ENCODE assay signal across 8 cellular contexts in the genomic region with DNA sequence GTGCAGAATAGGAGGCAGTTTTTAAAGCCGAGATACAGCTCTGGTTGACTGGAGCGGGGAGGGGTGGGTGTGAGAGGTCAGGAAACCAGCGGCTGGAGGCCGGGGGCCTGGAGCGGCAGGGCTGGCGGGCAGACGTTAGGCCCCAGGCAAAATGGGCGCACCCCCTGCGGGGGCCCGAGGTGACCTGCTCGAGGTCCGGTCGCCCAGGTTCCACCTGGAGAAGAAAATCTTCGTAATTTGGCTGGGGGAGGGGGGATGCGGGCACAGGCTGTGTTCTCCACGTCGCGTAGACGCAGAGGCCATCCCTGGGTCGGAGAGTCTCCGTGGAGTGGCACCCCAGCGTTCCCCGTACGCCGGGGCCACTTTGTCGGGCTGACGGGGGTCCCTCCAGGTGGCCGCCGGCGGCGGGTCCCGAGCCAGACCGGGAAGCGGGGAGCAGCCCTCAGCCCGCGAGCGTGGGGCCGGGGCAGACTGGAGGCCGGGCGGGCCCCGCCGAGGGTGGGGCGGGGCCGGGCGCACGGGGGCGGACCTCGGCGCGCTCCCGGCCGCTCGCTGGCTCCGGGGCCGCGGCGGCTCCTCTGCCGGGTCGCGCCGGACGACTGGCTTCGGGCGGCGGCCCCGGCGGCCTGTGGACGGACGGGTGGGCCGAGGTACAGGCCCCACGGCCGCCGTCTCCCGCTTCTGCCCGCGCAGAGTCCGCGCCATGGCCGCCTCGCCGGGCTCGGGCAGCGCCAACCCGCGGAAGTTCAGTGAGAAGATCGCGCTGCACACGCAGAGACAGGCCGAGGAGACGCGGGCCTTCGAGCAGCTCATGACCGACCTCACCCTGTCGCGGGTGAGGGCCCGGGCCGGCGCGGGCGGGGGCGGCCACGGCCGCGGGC. TPM values are rescaled to one million over a fixed set of nuclear protein-coding genes. Genes with fewer than 3 reads are reported as not detected.
DNase-seq lines count a peak whose midpoint lies in the region; TF ChIP-seq lines count a peak whose summit lies in the region.

A gene with protein sequence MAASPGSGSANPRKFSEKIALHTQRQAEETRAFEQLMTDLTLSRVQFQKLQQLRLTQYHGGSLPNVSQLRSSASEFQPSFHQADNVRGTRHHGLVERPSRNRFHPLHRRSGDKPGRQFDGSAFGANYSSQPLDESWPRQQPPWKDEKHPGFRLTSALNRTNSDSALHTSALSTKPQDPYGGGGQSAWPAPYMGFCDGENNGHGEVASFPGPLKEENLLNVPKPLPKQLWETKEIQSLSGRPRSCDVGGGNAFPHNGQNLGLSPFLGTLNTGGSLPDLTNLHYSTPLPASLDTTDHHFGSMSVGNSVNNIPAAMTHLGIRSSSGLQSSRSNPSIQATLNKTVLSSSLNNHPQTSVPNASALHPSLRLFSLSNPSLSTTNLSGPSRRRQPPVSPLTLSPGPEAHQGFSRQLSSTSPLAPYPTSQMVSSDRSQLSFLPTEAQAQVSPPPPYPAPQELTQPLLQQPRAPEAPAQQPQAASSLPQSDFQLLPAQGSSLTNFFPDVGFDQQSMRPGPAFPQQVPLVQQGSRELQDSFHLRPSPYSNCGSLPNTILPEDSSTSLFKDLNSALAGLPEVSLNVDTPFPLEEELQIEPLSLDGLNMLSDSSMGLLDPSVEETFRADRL (plus strand): TSS at position 555 of the 881 bp plus-strand sequence. CDS start 149 bp downstream, at position 704.

- peak within 1 kb of the TSS; percentile 93 to 96 (median 95) for H3K4me3 Mint-ChIP-seq in immature natural killer cell

- DNase-seq in GM12864 (ENCODE audit: low read depth), result no peak
- peak; percentile 83 for DNase-seq in GM23248
- DNase-seq in Kasumi-1 (lab: John Stamatoyannopoulos, UW), result peak; percentile 51 to 54
- DNase-seq in mammary epithelial cell, result peak; percentile 35
- peak; percentile 56 to 68 (median 64) for DNase-seq in immature natural killer cell
- peak; percentile 25 to 30 for DNase-seq in stimulated activated CD4-positive, alpha-beta T cell treated with anti-CD3 and anti-CD28 coated beads, Interleukin-12 subunit alpha, Interleukin-12 subunit beta, amount 100 ng/mL, for 24 hours (ENCODE audit: low read depth in 2 of 2)
- no peak for DNase-seq in NCI-H187 (lab: John Stamatoyannopoulos, UW)

- peak within 1 kb of the TSS; percentile 75 to 94 (median 90) for H3K27ac Mint-ChIP-seq in immature natural killer cell

- H3K36me3 ChIP-seq in GM23248 (ENCODE audit: low read depth) (no peaks in the 10 kb centered on the region), mammary epithelial cell (ENCODE audit: insufficient read depth, low read length) (no peaks in the 10 kb centered on the region)

- WGBS in GM23248 (ENCODE audit: low coverage in 1 of 2, low lambda C conversion rate in 2 of 2, missing lambda C conversion rate in 2 of 2), 2 experiments, result 1 to 5% methylated on average over 40 to 41 of the region's 104 CpGs
- WGBS in mammary epithelial cell (ENCODE audit: low coverage, missing lambda C conversion rate), result 20% methylated on average over 25 of the region's 104 CpGs

- H4K20me1 ChIP-seq in GM23248 (ENCODE audit: insufficient read depth), result no peaks in the 10 kb centered on the region
- H4K20me1 ChIP-seq in mammary epithelial cell (ENCODE audit: insufficient read depth, low read length), result no peaks in the 10 kb centered on the region

- no peaks in the 10 kb centered on the region for H3K9me2 ChIP-seq in GM23248 (ENCODE audit: insufficient read depth)

- BruUV-seq in mammary epithelial cell (replicated peaks; lab: Mats Ljungman, UMichigan), result no TSS peak

- intact Hi-C loops in mammary epithelial cell (cut with micrococcal nuclease), result loop anchor here (2.0 kb wide), 1 partner anchor 23 kb away; no protein-coding TSS in a partner anchor

- peaks cover 44% of the 10 kb centered on the region for H3K79me2 ChIP-seq in GM23248 (ENCODE audit: insufficient read depth)
- peaks cover 40% of the 10 kb centered on the region for H3K79me2 ChIP-seq in mammary epithelial cell (ENCODE audit: insufficient read depth, low read length)

- in situ Hi-C loops in GM23248 (cut with MboI) (no loop called here), mammary epithelial cell (cut with MboI; ENCODE audit: low sequenced_read_pairs in 2 of 2) (no loop called here)

- peaks cover 46 to 53% of the 10 kb centered on the region in 2 donors for H3K4me1 Mint-ChIP-seq in immature natural killer cell

- peak within 1 kb of the TSS; percentile 92 for H3K9ac ChIP-seq in GM23248
- H3K9ac ChIP-seq in mammary epithelial cell (ENCODE audit: insufficient read depth, low read length), result peak within 1 kb of the TSS; percentile 39

- peak; percentile 15 for TF ChIP-seq CTCF in GM12864 (IDR thresholded peaks at IDR 0.05; ENCODE audit: low read depth, low read length, missing control alignments)
- peak; percentile 38 for TF ChIP-seq CTCF in VCaP (conservative IDR thresholded peaks at IDR 0.05)
- TF ChIP-seq CTCF in mammary epithelial cell (conservative IDR thresholded peaks at IDR 0.05 in 1 of 2, IDR thresholded peaks at IDR 0.05 in 1 of 2; ENCODE audit: extremely low read depth in 1 of 2, insufficient read depth in 1 of 2, low read depth in 1 of 2, low read length in 2 of 2), result no peak

- dilution Hi-C loops in mammary epithelial cell (cut with HindIII; ENCODE audit: low sequenced_read_pairs), result no loop called here

- no peaks in the 10 kb centered on the region for H3K27me3 ChIP-seq in GM23248 (replicated peaks; ENCODE audit: insufficient read depth)
- no peaks in the 10 kb centered on the region for H3K27me3 ChIP-seq in mammary epithelial cell (ENCODE audit: insufficient read depth, low read length)

- H3K27me3 Mint-ChIP-seq in immature natural killer cell (ENCODE audit: low read depth in 3 of 3), result peaks cover 3 to 4% (median 3%) of the 10 kb centered on the region in 3 donors

- no peaks in the 10 kb centered on the region for H3K9me3 Mint-ChIP-seq in immature natural killer cell

- peak within 1 kb of the TSS; percentile 89 for H3K4me2 ChIP-seq in GM23248 (ENCODE audit: unreplicated experiment)
- peak within 1 kb of the TSS; percentile 95 for H3K4me2 ChIP-seq in mammary epithelial cell (ENCODE audit: insufficient read depth, low read depth, low read length)

- H3K4me1 ChIP-seq in GM23248 (ENCODE audit: insufficient read depth) (peaks cover 11% of the 10 kb centered on the region), mammary epithelial cell (ENCODE audit: insufficient read depth, low read length) (peaks cover 10% of the 10 kb centered on the region)

- no peaks in the 10 kb centered on the region for H3K36me3 Mint-ChIP-seq in immature natural killer cell

- no peaks in the 10 kb centered on the region for H3F3A ChIP-seq in GM23248 (ENCODE audit: insufficient read depth)

- no peaks in the 10 kb centered on the region for H3K9me3 ChIP-seq in GM23248 (ENCODE audit: low read depth)
- no peaks in the 10 kb centered on the region for H3K9me3 ChIP-seq in mammary epithelial cell (replicated peaks; ENCODE audit: insufficient read depth, low read length)

- H3K27ac ChIP-seq in GM23248, result peak within 1 kb of the TSS; percentile 74
- peak within 1 kb of the TSS; percentile 98 for H3K27ac ChIP-seq in VCaP
- H3K27ac ChIP-seq in mammary epithelial cell (ENCODE audit: insufficient read depth, low read depth, low read length), result peak within 1 kb of the TSS; percentile 35

- CTCF ChIA-PET in mammary epithelial cell (lab: Charles Lee; ENCODE audit: low non-redundant PET), result interaction anchor here (0.5 kb wide), 1 partner anchor 21 kb away, joined by 5 read pairs; no protein-coding TSS in a partner anchor

- H3K4me3 ChIP-seq in GM12864 (ENCODE audit: low read depth, low read length), result peak within 1 kb of the TSS; percentile 96
- peak within 1 kb of the TSS; percentile 99 for H3K4me3 ChIP-seq in GM23248
- H3K4me3 ChIP-seq in mammary epithelial cell (replicated peaks in 1 of 3; ENCODE audit: insufficient read depth in 1 of 3, low read depth in 2 of 3, low read length in 3 of 3), result peak within 1 kb of the TSS; percentile 61 to 89 (median 67)

- H2AFZ ChIP-seq in GM23248, result peak within 1 kb of the TSS; percentile 77
- H2AFZ ChIP-seq in mammary epithelial cell (ENCODE audit: low read depth, low read length), result peak within 1 kb of the TSS; percentile 96

RNA-seq across cellular contexts. Expression of the gene that starts here (rescaled TPM):
- 15.7 and 18.6 TPM in 2 replicates for total RNA-seq in GM23248 (2014; rRNA removed; shearing (Covaris generic))
- polyA plus RNA-seq in GM23248 (2016; fragmentation: Nextera tagmentation; extraction: Ambion mirVana) (16.9 and 18.1 TPM in 2 replicates), mammary epithelial cell (11.1 TPM), immature natural killer cell (10 to 100 TPM; 10.9 to 35.3 (median 11.0) TPM)
- total RNA-seq in mammary epithelial cell, result 10 to 100 TPM; 14.0 to 21.8 TPM
- polyA minus RNA-seq in mammary epithelial cell, result 63.8 TPM

Comparison
In these comparisons a context has a peak if more than half of its experiments do, and no peak if none do; other contexts are left out.
1. DNase-seq: peak in GM23248 (single experiment), Kasumi-1 (2 of 2), mammary epithelial cell (single experiment), immature natural killer cell (3 of 3) and stimulated activated CD4-positive, alpha-beta T cell treated with anti-CD3 and anti-CD28 coated beads, Interleukin-12 subunit alpha, Interleukin-12 subunit beta, amount 100 ng/mL, for 24 hours (2 of 2); none in GM12864 (single experiment) and NCI-H187 (0 of 2).
2. CTCF ChIP-seq: peak in GM12864 (single experiment) and VCaP (single experiment); none in mammary epithelial cell (0 of 2).
3. H3K27ac ChIP-seq: peak in every context shown above with its lines; median percentile 98 in VCaP; 74 in GM23248; 35 in mammary epithelial cell.
4. Peak in every context shown above with its lines, with median percentiles within 50 percentile points of each other: H3K4me3 ChIP-seq.